18 cellular contexts compared by ENCODE assay signal in genomic region chr5:1048162-1048721, GRCh38. TPM values are rescaled to one million over a fixed set of nuclear protein-coding genes. Genes with fewer than 3 reads are reported as not detected.
DNase-seq lines count a peak whose midpoint lies in the region; ATAC-seq and TF ChIP-seq lines count a peak whose summit lies in the region.
"Had no signal": no experiment of that assay in that cellular context is flagged by ENCODE, and none has a peak within 500 bp of the region (broad histone marks: within the 10 kb centered on the region; RNA-seq: fewer than 3 reads in every experiment).

No MANE protein-coding gene starts in this region.

- H2AFZ ChIP-seq in osteoblast (ENCODE audit: low read length), result no peak overlapping the region

- peaks cover 47% of the 10 kb centered on the region for H3K36me3 Mint-ChIP-seq in natural killer cell treated with Interleukin-12 subunit alpha and Interleukin-12 subunit beta and Interleukin-15 and Interleukin-18, amount 100 ng/mL, for 72 hours
- H3K36me3 Mint-ChIP-seq in natural killer cell (no peaks in the 10 kb centered on the region), osteocyte (ENCODE audit: unreplicated experiment) (no peaks in the 10 kb centered on the region)
- peaks cover 17% of the 10 kb centered on the region for H3K36me3 Mint-ChIP-seq in activated naive CD8-positive, alpha-beta T cell treated with anti-CD3 and anti-CD28 coated beads, Interleukin-2, amount 50 U/mL, for 24 hours (ENCODE audit: low read depth)
- peaks cover 41% of the 10 kb centered on the region for H3K36me3 Mint-ChIP-seq in stimulated activated effector memory CD8-positive, alpha-beta T cell treated with anti-CD3 and anti-CD28 coated beads, Interleukin-12 subunit alpha, Interleukin-12 subunit beta, amount 100 ng/mL, for 72 hours

- H3K27ac ChIP-seq in lower lobe of right lung (no peak overlapping the region), osteoblast (ENCODE audit: low read depth, low read length) (no peak overlapping the region)
- H3K27ac ChIP-seq: BLaER1 treated with 17β-estradiol and CSF1 and Interleukin-3, amounts not matched to agents 10 nM and 100 nM had no signal

- H3K79me2 ChIP-seq in osteoblast (ENCODE audit: insufficient read depth, low read length), result no peaks in the 10 kb centered on the region

- H3K4me1 Mint-ChIP-seq in natural killer cell treated with Interleukin-12 subunit alpha and Interleukin-12 subunit beta and Interleukin-15 and Interleukin-18, amount 100 ng/mL, for 72 hours (ENCODE audit: low read depth in 2 of 2), result peaks cover 53 to 54% of the 10 kb centered on the region in 2 donors
- H3K4me1 Mint-ChIP-seq in natural killer cell (peaks cover 0 to 55% of the 10 kb centered on the region in 2 donors), osteocyte (ENCODE audit: unreplicated experiment) (peaks cover 1% of the 10 kb centered on the region)
- peaks cover 2% of the 10 kb centered on the region for H3K4me1 Mint-ChIP-seq in activated naive CD8-positive, alpha-beta T cell treated with anti-CD3 and anti-CD28 coated beads, Interleukin-2, amount 50 U/mL, for 24 hours
- peaks cover 55% of the 10 kb centered on the region for H3K4me1 Mint-ChIP-seq in stimulated activated effector memory CD8-positive, alpha-beta T cell treated with anti-CD3 and anti-CD28 coated beads, Interleukin-12 subunit alpha, Interleukin-12 subunit beta, amount 100 ng/mL, for 72 hours

- no peaks in the 10 kb centered on the region for H3K27me3 ChIP-seq in lower lobe of right lung (ENCODE audit: low read depth)
- no peaks in the 10 kb centered on the region for H3K27me3 ChIP-seq in osteoblast (ENCODE audit: insufficient read depth, low read length)

- H3K4me3 Mint-ChIP-seq in natural killer cell treated with Interleukin-12 subunit alpha and Interleukin-12 subunit beta and Interleukin-15 and Interleukin-18, amount 100 ng/mL, for 72 hours, result no peak overlapping the region
- H3K4me3 Mint-ChIP-seq in natural killer cell (no peak overlapping the region), osteocyte (ENCODE audit: unreplicated experiment) (no peak overlapping the region)
- no peak overlapping the region for H3K4me3 Mint-ChIP-seq in activated naive CD8-positive, alpha-beta T cell treated with anti-CD3 and anti-CD28 coated beads, Interleukin-2, amount 50 U/mL, for 24 hours
- H3K4me3 Mint-ChIP-seq in stimulated activated effector memory CD8-positive, alpha-beta T cell treated with anti-CD3 and anti-CD28 coated beads, Interleukin-12 subunit alpha, Interleukin-12 subunit beta, amount 100 ng/mL, for 72 hours, result no peak overlapping the region
- H3K4me3 Mint-ChIP-seq: CD8-positive, alpha-beta memory T cell had no signal

- peaks cover 54% of the 10 kb centered on the region for H3K9me3 Mint-ChIP-seq in natural killer cell treated with Interleukin-12 subunit alpha and Interleukin-12 subunit beta and Interleukin-15 and Interleukin-18, amount 100 ng/mL, for 72 hours
- peaks cover 49 to 52% of the 10 kb centered on the region in 2 donors for H3K9me3 Mint-ChIP-seq in natural killer cell
- H3K9me3 Mint-ChIP-seq in activated naive CD8-positive, alpha-beta T cell treated with anti-CD3 and anti-CD28 coated beads, Interleukin-2, amount 50 U/mL, for 24 hours, result peaks cover 52% of the 10 kb centered on the region
- H3K9me3 Mint-ChIP-seq in stimulated activated effector memory CD8-positive, alpha-beta T cell treated with anti-CD3 and anti-CD28 coated beads, Interleukin-12 subunit alpha, Interleukin-12 subunit beta, amount 100 ng/mL, for 72 hours, result peaks cover 53% of the 10 kb centered on the region
- H3K9me3 Mint-ChIP-seq in osteocyte (ENCODE audit: unreplicated experiment), result peaks cover 38% of the 10 kb centered on the region

- no peak overlapping the region for H3K4me2 ChIP-seq in osteoblast (ENCODE audit: insufficient read depth, low read length)

- no peak for ATAC-seq in natural killer cell treated with Interleukin-12 subunit alpha and Interleukin-12 subunit beta and Interleukin-15 and Interleukin-18, amount 100 ng/mL, for 72 hours
- ATAC-seq in natural killer cell, result no peak
- no peak for ATAC-seq in activated naive CD8-positive, alpha-beta T cell treated with anti-CD3 and anti-CD28 coated beads, Interleukin-2, amount 50 U/mL, for 24 hours
- no peak for ATAC-seq in lower lobe of right lung
- no peak for ATAC-seq in stimulated activated effector memory CD8-positive, alpha-beta T cell treated with anti-CD3 and anti-CD28 coated beads, Interleukin-12 subunit alpha, Interleukin-12 subunit beta, amount 100 ng/mL, for 72 hours

- no peaks in the 10 kb centered on the region for H4K20me1 ChIP-seq in osteoblast (ENCODE audit: insufficient read depth, low read length)

- TF ChIP-seq CTCF in natural killer cell (IDR thresholded peaks at IDR 0.05), result no peak
- no peak for TF ChIP-seq CTCF in lower lobe of right lung (IDR thresholded peaks at IDR 0.05)
- TF ChIP-seq CTCF in osteoblast (IDR thresholded peaks at IDR 0.05; ENCODE audit: extremely low read depth, low read depth, low read length), result no peak
- no peak for TF ChIP-seq CTCF in osteocyte (IDR thresholded peaks at IDR 0.05)

- H3K9me3 ChIP-seq in lower lobe of right lung (no peaks in the 10 kb centered on the region), osteoblast (ENCODE audit: low read depth, low read length) (no peaks in the 10 kb centered on the region)

- H3K27me3 Mint-ChIP-seq in natural killer cell treated with Interleukin-12 subunit alpha and Interleukin-12 subunit beta and Interleukin-15 and Interleukin-18, amount 100 ng/mL, for 72 hours, result no peaks in the 10 kb centered on the region
- H3K27me3 Mint-ChIP-seq in natural killer cell (ENCODE audit: low read depth in 2 of 2) (no peaks in the 10 kb centered on the region), osteocyte (ENCODE audit: unreplicated experiment) (no peaks in the 10 kb centered on the region)
- H3K27me3 Mint-ChIP-seq in activated naive CD8-positive, alpha-beta T cell treated with anti-CD3 and anti-CD28 coated beads, Interleukin-2, amount 50 U/mL, for 24 hours, result no peaks in the 10 kb centered on the region
- H3K27me3 Mint-ChIP-seq: CD8-positive, alpha-beta memory T cell had no signal

- peak overlapping the region; percentile 31 to 39 for H3K27ac Mint-ChIP-seq in natural killer cell treated with Interleukin-12 subunit alpha and Interleukin-12 subunit beta and Interleukin-15 and Interleukin-18, amount 100 ng/mL, for 72 hours
- H3K27ac Mint-ChIP-seq in natural killer cell (peak overlapping the region in 1 of 2 donors; percentile 31), osteocyte (ENCODE audit: unreplicated experiment) (no peak overlapping the region)
- peak overlapping the region; percentile 19 for H3K27ac Mint-ChIP-seq in activated naive CD8-positive, alpha-beta T cell treated with anti-CD3 and anti-CD28 coated beads, Interleukin-2, amount 50 U/mL, for 24 hours
- peak overlapping the region; percentile 20 for H3K27ac Mint-ChIP-seq in stimulated activated effector memory CD8-positive, alpha-beta T cell treated with anti-CD3 and anti-CD28 coated beads, Interleukin-12 subunit alpha, Interleukin-12 subunit beta, amount 100 ng/mL, for 72 hours

- H3K36me3 ChIP-seq in lower lobe of right lung, result peaks cover 29% of the 10 kb centered on the region
- no peaks in the 10 kb centered on the region for H3K36me3 ChIP-seq in osteoblast (ENCODE audit: insufficient read depth, low read length)

- intact Hi-C loops in natural killer cell (cut with micrococcal nuclease), result no loop called here
- intact Hi-C loops in lower lobe of right lung (cut with DNase I), result no loop called here

- DNase-seq in natural killer cell treated with Interleukin-12 subunit alpha and Interleukin-12 subunit beta and Interleukin-15 and Interleukin-18, amount 100 ng/mL, for 72 hours (ENCODE audit: low spot score), result no peak
- no peak for DNase-seq in natural killer cell
- DNase-seq in activated naive CD8-positive, alpha-beta T cell treated with anti-CD3 and anti-CD28 coated beads, Interleukin-2, amount 50 U/mL, for 24 hours, result no peak
- peak; percentile 5 for DNase-seq in lower lobe of right lung
- no peak for DNase-seq in stimulated activated effector memory CD8-positive, alpha-beta T cell treated with anti-CD3 and anti-CD28 coated beads, Interleukin-12 subunit alpha, Interleukin-12 subunit beta, amount 100 ng/mL, for 72 hours (ENCODE audit: low spot score in 2 of 2)
- DNase-seq in osteoblast (ENCODE audit: insufficient read length, low spot score, missing footprints), result no peak
- no peak for DNase-seq in NCI-H510A treated with DMSO at 0.1 percent for 48 hours (lab: John Stamatoyannopoulos, UW)
- no peak for DNase-seq in osteocyte (ENCODE audit: extremely low spot score, unreplicated experiment)
- DNase-seq: IMR-90, Karpas-422, NCI-H1048, NCI-H1436, NCI-H1930, NCI-H226, NCI-H524 treated with DMSO at 0.1 percent for 48 hours, SHP77 had no signal

- H3K4me3 ChIP-seq in lower lobe of right lung (no peak overlapping the region), osteoblast (ENCODE audit: insufficient read depth, low read length) (no peak overlapping the region)
- H3K4me3 ChIP-seq: BLaER1 treated with 17β-estradiol and CSF1 and Interleukin-3, amounts not matched to agents 10 nM and 100 nM had no signal

- H3K4me1 ChIP-seq in lower lobe of right lung (no peaks in the 10 kb centered on the region), osteoblast (ENCODE audit: insufficient read depth, low read length) (no peaks in the 10 kb centered on the region)

RNA-seq across cellular contexts. Expression of gene NKD2, which starts 39.6 kb away (rescaled TPM):
- under 1 TPM in 1 of 2 donors, not detected in 1; 0.53 TPM for total RNA-seq in natural killer cell treated with Interleukin-12 subunit alpha and Interleukin-12 subunit beta and Interleukin-15 and Interleukin-18, amount 100 ng/mL, for 72 hours
- total RNA-seq in natural killer cell (not detected), lower lobe of right lung (24.1 TPM), osteoblast (under 0.01 TPM in 1 of 2 replicates, not detected in the other), osteocyte (not detected in 2 replicates)
- total RNA-seq: IMR-90 had no signal

Comparison
In these comparisons a context has a peak if more than half of its experiments do, and no peak if none do; other contexts are left out.
1. RNA of gene NKD2, which starts 39.6 kb away (total RNA-seq): 24.1 TPM in lower lobe of right lung (single experiment); 0.53 TPM in natural killer cell treated with Interleukin-12 subunit alpha and Interleukin-12 subunit beta and Interleukin-15 and Interleukin-18, amount 100 ng/mL, for 72 hours, not detected in natural killer cell, under 0.01 TPM in osteoblast and not detected in osteocyte; every median in the first group is over 10 times any median in the second.